Comparison of ENCODE assay signal across 1 cellular context in genomic region chr4:138199568-138200235, GRCh38.
TF ChIP-seq lines count a peak whose summit lies in the region.

No MANE protein-coding gene starts in this region.

TF ChIP-seq in liver, 16 proteins besides CTCF, POLR2A, EP300 and RAD21 (continued from another document):
- TF ChIP-seq REST (IDR thresholded peaks at IDR 0.05) (no peak), HNF4A (conservative IDR thresholded peaks at IDR 0.05) (peak; percentile 66 to 85), EGR1 (IDR thresholded peaks at IDR 0.05; ENCODE audit: low read depth in 2 of 2) (no peak), TAF1 (conservative IDR thresholded peaks at IDR 0.05) (no peak), YY1 (IDR thresholded peaks at IDR 0.05) (no peak), SP1 (IDR thresholded peaks at IDR 0.05) (peak; percentile 68)
